Comparison of ENCODE assay signal across 13 cellular contexts in genomic region chr2:113980946-113981345, GRCh38.
DNase-seq lines count a peak whose midpoint lies in the region; ATAC-seq and TF ChIP-seq lines count a peak whose summit lies in the region.
"Had no signal": no experiment of that assay in that cellular context is flagged by ENCODE, and none has a peak within 500 bp of the region (broad histone marks: within the 10 kb centered on the region; RNA-seq: fewer than 3 reads in every experiment).

No MANE protein-coding gene starts in this region.

- TF ChIP-seq CTCF in Caco-2 (IDR thresholded peaks at IDR 0.05; ENCODE audit: insufficient read depth in 1 of 2, low read depth in 1 of 2, low read length in 1 of 2, severe bottlenecking in 1 of 2, unreplicated experiment in 1 of 2): no peak

- DNase-seq in Caco-2: no peak
- DNase-seq in MG63: peak; percentile 23
- peak; percentile 6 to 8 for DNase-seq in erythroblast (lab: John Stamatoyannopoulos, UW)
- no peak for DNase-seq in naive B cell
- DNase-seq in HuH-7 (ENCODE audit: low spot score): no peak
- DNase-seq in mucosa of gallbladder (ENCODE audit: low spot score): no peak
- DNase-seq in KG1 (lab: John Stamatoyannopoulos, UW): no peak
- DNase-seq: activated CD4-positive, alpha-beta T cell treated with anti-CD3 and anti-CD28 coated beads, Interleukin-2, amount 10 ng/mL, durations not matched to agents 24 days and 14 days; activated T-cell treated with anti-CD3 and anti-CD28 coated beads, Interleukin-2, amount 50 U/mL, for 4 hours; anterior cingulate cortex; hippocampal formation; NCI-H1436 treated with DMSO at 0.1 percent for 48 hours had no signal

- H3K9me3 Mint-ChIP-seq in Caco-2 (ENCODE audit: unreplicated experiment) (no peaks in the 10 kb centered on the region), naive B cell (peaks cover 0 to 6% (median 2%) of the 10 kb centered on the region in 7 donors)
- H3K9me3 Mint-ChIP-seq: activated CD4-positive, alpha-beta T cell treated with anti-CD3 and anti-CD28 coated beads, Interleukin-2, amount 10 ng/mL, durations not matched to agents 24 days and 14 days had no signal

- H3K36me3 Mint-ChIP-seq in Caco-2 (ENCODE audit: insufficient read depth, unreplicated experiment) (peaks cover 17% of the 10 kb centered on the region), naive B cell (peaks cover 0 to 7% of the 10 kb centered on the region in 2 donors)

- H3K27me3 Mint-ChIP-seq in Caco-2 (ENCODE audit: insufficient read depth, unreplicated experiment) (no peaks in the 10 kb centered on the region), naive B cell (no peaks in the 10 kb centered on the region)
- H3K27me3 Mint-ChIP-seq: activated CD4-positive, alpha-beta T cell treated with anti-CD3 and anti-CD28 coated beads, Interleukin-2, amount 10 ng/mL, durations not matched to agents 24 days and 14 days had no signal

- peaks cover 23% of the 10 kb centered on the region for H3K4me1 ChIP-seq in Caco-2

- CTCF ChIA-PET in Caco-2 (lab: Charles Lee): interaction anchor here (0.7 kb wide), 1 partner anchor 25 kb away, joined by 3 read pairs; no protein-coding TSS in a partner anchor

- POLR2A ChIA-PET in Caco-2 (lab: Charles Lee): no interaction called here

- no peak overlapping the region for H3K4me3 ChIP-seq in Caco-2 (ENCODE audit: low read depth, low read length)
- no peak overlapping the region for H3K4me3 ChIP-seq in MG63

- BruUV-seq in Caco-2 (replicated peaks; lab: Mats Ljungman, UMichigan): no TSS peak

- intact Hi-C loops in Caco-2 (cut with micrococcal nuclease; ENCODE audit: unreplicated experiment): no loop called here

- no peak for ATAC-seq in naive B cell (ENCODE audit: low read depth in 2 of 2)
- no peak for ATAC-seq in GM18505 (IDR thresholded peaks at IDR 0.05; ENCODE audit: unreplicated experiment)
- ATAC-seq: activated T-cell treated with anti-CD3 and anti-CD28 coated beads, Interleukin-2, amount 50 U/mL, for 4 hours had no signal

- H3K36me3 ChIP-seq in Caco-2 (ENCODE audit: control insufficient read depth, insufficient read depth, low read length): no peaks in the 10 kb centered on the region
- peaks cover 3% of the 10 kb centered on the region; the same call in 1 of the 2 replicates for H3K36me3 ChIP-seq in MG63

- H3K4me1 Mint-ChIP-seq in Caco-2 (ENCODE audit: low read depth, unreplicated experiment): peaks cover 16% of the 10 kb centered on the region
- H3K4me1 Mint-ChIP-seq in naive B cell: peaks cover 0 to 5% (median 2%) of the 10 kb centered on the region in 3 donors

- no peak for TF ChIP-seq POLR2A in erythroblast (IDR thresholded peaks at IDR 0.05; ENCODE audit: low read length)
- no peak for TF ChIP-seq POLR2A in GM18505 (IDR thresholded peaks at IDR 0.05; ENCODE audit: borderline replicate concordance, extremely low read depth, insufficient read depth, insufficient read length)

- H3K4me3 Mint-ChIP-seq in Caco-2 (ENCODE audit: unreplicated experiment): no peak overlapping the region
- H3K4me3 Mint-ChIP-seq in naive B cell: no peak overlapping the region
- H3K4me3 Mint-ChIP-seq: activated CD4-positive, alpha-beta T cell treated with anti-CD3 and anti-CD28 coated beads, Interleukin-2, amount 10 ng/mL, durations not matched to agents 24 days and 14 days; activated T-cell treated with anti-CD3 and anti-CD28 coated beads, Interleukin-2, amount 50 U/mL, for 4 hours had no signal

- H3K27ac Mint-ChIP-seq in Caco-2 (ENCODE audit: unreplicated experiment): peak overlapping the region; percentile 55
- H3K27ac Mint-ChIP-seq in naive B cell: peak overlapping the region in 4 of 6 donors; percentile 3 to 73 (median 48)
- H3K27ac Mint-ChIP-seq: activated CD4-positive, alpha-beta T cell treated with anti-CD3 and anti-CD28 coated beads, Interleukin-2, amount 10 ng/mL, durations not matched to agents 24 days and 14 days had no signal

- H3K9me3 ChIP-seq in Caco-2: no peaks in the 10 kb centered on the region
- H3K9me3 ChIP-seq in MG63: no peaks in the 10 kb centered on the region

- H3K27me3 ChIP-seq in Caco-2 (replicated peaks; ENCODE audit: control insufficient read depth, insufficient read depth, low read length): no peaks in the 10 kb centered on the region
- H3K27me3 ChIP-seq in MG63: no peaks in the 10 kb centered on the region

Comparison
In these comparisons a context has a peak if more than half of its experiments do, and no peak if none do; other contexts are left out.
1. DNase-seq: peak in MG63 (single experiment) and erythroblast (2 of 2); none in Caco-2 (0 of 2), naive B cell (single experiment), HuH-7 (single experiment), mucosa of gallbladder (single experiment) and KG1 (single experiment).